31 cellular contexts compared by ENCODE assay signal in genomic region chr5:41336471-41336870, GRCh38.
"Had no signal": no experiment of that assay in that cellular context is flagged by ENCODE, and none has a peak within 500 bp of the region (broad histone marks: within the 10 kb centered on the region; RNA-seq: fewer than 3 reads in every experiment).

No MANE protein-coding gene starts in this region.

- H3K36me3 Mint-ChIP-seq: activated naive CD8-positive, alpha-beta T cell treated with anti-CD3 and anti-CD28 coated beads for 36 hours had no signal

- DNase-seq: activated CD4-positive, alpha-beta T cell treated with anti-CD3 and anti-CD28 coated beads, Interleukin-2, amount 10 ng/mL, durations not matched to agents 24 days and 14 days; activated CD4-positive, alpha-beta T cell treated with anti-CD3 and anti-CD28 coated beads, Interleukin-2, amount 50 U/mL, for 4 hours; activated CD8-positive, alpha-beta T cell treated with anti-CD3 and anti-CD28 coated beads for 36 hours; activated effector memory CD4-positive, alpha-beta T cell treated with anti-CD3 and anti-CD28 coated beads, Interleukin-2, amount 50 U/mL, for 16 hours; activated naive CD4-positive, alpha-beta T cell; activated naive CD4-positive, alpha-beta T cell treated with anti-CD3 and anti-CD28 coated beads, Interleukin-2, amount 50 U/mL, for 16 hours; activated naive CD8-positive, alpha-beta T cell treated with anti-CD3 and anti-CD28 coated beads for 36 hours; activated T-cell treated with anti-CD3 and anti-CD28 coated beads, Interleukin-2, amount 50 U/mL, for 1 hour; activated T-cell treated with anti-CD3 and anti-CD28 coated beads, Interleukin-2, amount 50 U/mL, for 72 hours; amniotic stem cell; aorta; brain microvascular endothelial cell; central memory CD4-positive, alpha-beta T cell; Kasumi-1; KG1; MM.1S; MV-4-11; NCI-H1092; NCI-H1436 treated with DMSO at 0.1 percent for 48 hours; NCI-H187; NCI-H2029 treated with DMSO at 0.1 percent for 48 hours; NCI-H2107; NCI-H2171; NCI-H510A; NCI-H526; NCI-H748 treated with DMSO at 0.1 percent for 48 hours; PC-9; Right ventricle myocardium superior; T1000 had no signal

- H3K27me3 ChIP-seq: brain microvascular endothelial cell had no signal

- H3K4me3 ChIP-seq: PC-9, SK-N-MC had no signal

- H3K9me3 Mint-ChIP-seq: activated CD4-positive, alpha-beta T cell treated with anti-CD3 and anti-CD28 coated beads, Interleukin-2, amount 10 ng/mL, durations not matched to agents 24 days and 14 days; activated CD8-positive, alpha-beta T cell treated with anti-CD3 and anti-CD28 coated beads for 36 hours; activated naive CD8-positive, alpha-beta T cell treated with anti-CD3 and anti-CD28 coated beads for 36 hours; activated T-helper 17 cell treated with anti-CD3 and anti-CD28 coated beads, Interleukin-2, amount 50 U/mL, for 72 hours had no signal

- H3K27me3 Mint-ChIP-seq: activated CD4-positive, alpha-beta T cell treated with anti-CD3 and anti-CD28 coated beads, Interleukin-2, amount 10 ng/mL, durations not matched to agents 24 days and 14 days; activated CD8-positive, alpha-beta T cell treated with anti-CD3 and anti-CD28 coated beads for 36 hours; activated naive CD8-positive, alpha-beta T cell treated with anti-CD3 and anti-CD28 coated beads for 36 hours; activated T-helper 17 cell treated with anti-CD3 and anti-CD28 coated beads, Interleukin-2, amount 50 U/mL, for 72 hours had no signal

- H3K27ac Mint-ChIP-seq: activated CD4-positive, alpha-beta T cell treated with anti-CD3 and anti-CD28 coated beads, Interleukin-2, amount 10 ng/mL, durations not matched to agents 24 days and 14 days; activated CD8-positive, alpha-beta T cell treated with anti-CD3 and anti-CD28 coated beads for 36 hours; activated naive CD8-positive, alpha-beta T cell treated with anti-CD3 and anti-CD28 coated beads for 36 hours; activated T-cell treated with anti-CD3 and anti-CD28 coated beads, Interleukin-2, amount 50 U/mL, for 72 hours; activated T-helper 17 cell treated with anti-CD3 and anti-CD28 coated beads, Interleukin-2, amount 50 U/mL, for 72 hours had no signal

- H3K36me3 ChIP-seq: brain microvascular endothelial cell had no signal

- H3K4me2 ChIP-seq: PC-9 had no signal

- H3K4me3 Mint-ChIP-seq: activated CD4-positive, alpha-beta T cell treated with anti-CD3 and anti-CD28 coated beads, Interleukin-2, amount 10 ng/mL, durations not matched to agents 24 days and 14 days; activated CD8-positive, alpha-beta T cell treated with anti-CD3 and anti-CD28 coated beads for 36 hours; activated naive CD8-positive, alpha-beta T cell treated with anti-CD3 and anti-CD28 coated beads for 36 hours; activated T-cell treated with anti-CD3 and anti-CD28 coated beads, Interleukin-2, amount 50 U/mL, for 72 hours; activated T-helper 17 cell treated with anti-CD3 and anti-CD28 coated beads, Interleukin-2, amount 50 U/mL, for 72 hours had no signal

- H3K27ac ChIP-seq: brain microvascular endothelial cell, PC-9, SK-N-MC had no signal

- ATAC-seq: activated CD8-positive, alpha-beta T cell treated with anti-CD3 and anti-CD28 coated beads for 36 hours; activated T-cell treated with anti-CD3 and anti-CD28 coated beads, Interleukin-2, amount 50 U/mL, for 72 hours; activated T-helper 17 cell treated with anti-CD3 and anti-CD28 coated beads, Interleukin-2, amount 50 U/mL, for 72 hours had no signal

- H2AFZ ChIP-seq: PC-9 had no signal

- H3K4me1 Mint-ChIP-seq: activated CD4-positive, alpha-beta T cell treated with anti-CD3 and anti-CD28 coated beads, Interleukin-2, amount 10 ng/mL, durations not matched to agents 24 days and 14 days; activated naive CD8-positive, alpha-beta T cell treated with anti-CD3 and anti-CD28 coated beads for 36 hours; activated T-helper 17 cell treated with anti-CD3 and anti-CD28 coated beads, Interleukin-2, amount 50 U/mL, for 72 hours had no signal
